Comparison of ENCODE assay signal across 31 cellular contexts in the genomic region with DNA sequence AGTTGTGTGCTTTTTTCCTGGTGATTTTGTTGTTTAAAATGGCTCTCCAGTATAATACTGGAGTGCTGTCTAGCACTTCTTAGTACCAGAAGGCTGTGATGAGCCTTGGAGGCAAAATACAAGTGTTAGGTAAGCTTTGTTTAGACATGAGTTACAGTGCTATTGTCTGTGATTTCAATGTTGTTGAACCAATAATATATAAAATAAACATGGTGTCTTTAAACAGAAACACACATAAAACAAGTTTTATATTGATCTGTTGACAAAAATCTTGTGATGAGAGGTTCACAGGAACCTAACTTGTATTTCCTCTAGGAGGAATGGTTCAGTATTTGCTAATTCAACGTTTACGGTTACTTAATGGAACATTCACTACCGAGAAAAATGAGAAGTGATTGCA. TPM values are rescaled to one million over a fixed set of nuclear protein-coding genes. Genes with fewer than 3 reads are reported as not detected.
"Had no signal": no experiment of that assay in that cellular context is flagged by ENCODE, and none has a peak within 500 bp of the region (broad histone marks: within the 10 kb centered on the region; RNA-seq: fewer than 3 reads in every experiment).

No MANE protein-coding gene starts in this region.

- DNase-seq: Karpas-422, KBM-7, MG63, NCI-H1048, NCI-H1105, NCI-H1417 treated with DMSO at 0.1 percent for 48 hours, NCI-H1436 treated with DMSO at 0.1 percent for 48 hours, NCI-H1694 treated with DMSO at 0.1 percent for 48 hours, NCI-H187 treated with DMSO at 0.1 percent for 48 hours, NCI-H2029, NCI-H2081, NCI-H2171 treated with DMSO at 0.1 percent for 48 hours, NCI-H2227 treated with DMSO at 0.1 percent for 48 hours, NCI-H446, NCI-H510A treated with DMSO at 0.1 percent for 48 hours, NCI-H524 treated with DMSO at 0.1 percent for 48 hours, NCI-H526 treated with DMSO at 0.1 percent for 48 hours, NCI-H774, PC-9, SHP77, SIG-M5, SJCRH30, T-cell had no signal

- H2AFZ ChIP-seq: PC-9 had no signal

- H3K9ac ChIP-seq: KMS-11 had no signal

- H3K4me2 ChIP-seq: KMS-11, PC-9 had no signal

- H3K36me3 ChIP-seq: MG63, SJCRH30 had no signal

- H3K27me3 ChIP-seq: MG63, SJCRH30 had no signal

- H3K4me1 Mint-ChIP-seq: T-cell had no signal

- H3K27ac Mint-ChIP-seq: T-cell had no signal

- ATAC-seq: Panc1, Right ventricle myocardium inferior, SK-N-SH treated with all-trans-retinoic acid at 6 μM for 48 hours, T-cell had no signal

- H3K27ac ChIP-seq: KMS-11, PC-9, RWPE1, SJCRH30, SK-N-MC had no signal

- H3K4me3 ChIP-seq: MG63, PC-9, SJCRH30, SK-N-MC had no signal

- FAIRE-seq: RCC 7860 had no signal

- H3K4me3 Mint-ChIP-seq: T-cell had no signal

RNA-seq across cellular contexts. Expression of a gene that starts 5.0 kb away (rescaled TPM):
- total RNA-seq: OCI-LY7 had no signal
